Comparison of ENCODE assay signal across 23 cellular contexts in genomic region chr21:14405225-14405624, GRCh38.
"Had no signal": no experiment of that assay in that cellular context is flagged by ENCODE, and none has a peak within 500 bp of the region (broad histone marks: within the 10 kb centered on the region; RNA-seq: fewer than 3 reads in every experiment).

No MANE protein-coding gene starts in this region.

- H3K27ac ChIP-seq: colonic mucosa, foreskin keratinocyte, left ventricle myocardium inferior, lower lobe of right lung, parathyroid adenoma, psoas muscle, right lobe of liver, spleen, stomach, thoracic aorta, transverse colon had no signal

- H3K4me1 ChIP-seq: colonic mucosa, foreskin keratinocyte, left ventricle myocardium inferior, lower lobe of right lung, parathyroid adenoma, psoas muscle, right lobe of liver, spleen, stomach, transverse colon had no signal

- H3K9me3 Mint-ChIP-seq: stimulated activated memory B cell treated with anti-CD40 and anti-IgM and Interleukin-4, amounts not matched to agents 10 μg/mL and 1 μg/mL and 100 μg/mL, for 72 hours had no signal

- H3K4me3 ChIP-seq: colonic mucosa, left ventricle myocardium inferior, lower lobe of right lung, psoas muscle, right lobe of liver, spleen, stomach, thoracic aorta, transverse colon had no signal

- H3K9ac ChIP-seq: parathyroid adenoma had no signal

- DNase-seq: colonic mucosa; endodermal cell; erythroblast; foreskin keratinocyte; immature natural killer cell; left ventricle myocardium inferior; lower lobe of right lung; mesenchymal stem cell; naive B cell; nephron progenitor cell; psoas muscle; retina; right lobe of liver; spleen; stimulated activated CD4-positive, alpha-beta T cell treated with anti-CD3 and anti-CD28 coated beads, Interleukin-15, amount 100 ng/mL, for 24 hours; stimulated activated CD4-positive, alpha-beta T cell treated with anti-CD3 and anti-CD28 coated beads, Interleukin-1b, Interleukin-23, amount 100 ng/mL, for 48 hours; stimulated activated CD4-positive, alpha-beta T cell treated with anti-CD3 and anti-CD28 coated beads, Interleukin-4, amount 100 ng/mL, for 24 hours; stomach; substantia nigra; transverse colon had no signal

- H3K9me3 ChIP-seq: colonic mucosa, lower lobe of right lung, psoas muscle, right lobe of liver, stomach, thoracic aorta, transverse colon had no signal

- H3K4me3 Mint-ChIP-seq: endodermal cell; immature natural killer cell; naive B cell; nephron progenitor cell; stimulated activated memory B cell treated with anti-CD40 and anti-IgM and Interleukin-4, amounts not matched to agents 10 μg/mL and 1 μg/mL and 100 μg/mL, for 72 hours had no signal

- H2AFZ ChIP-seq: parathyroid adenoma had no signal

- H3K36me3 ChIP-seq: colonic mucosa, left ventricle myocardium inferior, lower lobe of right lung, right lobe of liver, spleen, stomach, thoracic aorta, transverse colon had no signal

- H3K79me2 ChIP-seq: parathyroid adenoma had no signal

- ATAC-seq: foreskin keratinocyte; lower lobe of right lung; psoas muscle; right lobe of liver; stimulated activated memory B cell treated with anti-CD40 and anti-IgM and Interleukin-4, amounts not matched to agents 10 μg/mL and 1 μg/mL and 100 μg/mL, for 72 hours had no signal

- H3K27ac Mint-ChIP-seq: endodermal cell; immature natural killer cell; nephron progenitor cell; stimulated activated memory B cell treated with anti-CD40 and anti-IgM and Interleukin-4, amounts not matched to agents 10 μg/mL and 1 μg/mL and 100 μg/mL, for 72 hours had no signal

- H3K27me3 Mint-ChIP-seq: naive B cell; stimulated activated memory B cell treated with anti-CD40 and anti-IgM and Interleukin-4, amounts not matched to agents 10 μg/mL and 1 μg/mL and 100 μg/mL, for 72 hours had no signal

- H3K36me3 Mint-ChIP-seq: immature natural killer cell; naive B cell; stimulated activated memory B cell treated with anti-CD40 and anti-IgM and Interleukin-4, amounts not matched to agents 10 μg/mL and 1 μg/mL and 100 μg/mL, for 72 hours had no signal

- H3K4me1 Mint-ChIP-seq: immature natural killer cell; nephron progenitor cell; stimulated activated memory B cell treated with anti-CD40 and anti-IgM and Interleukin-4, amounts not matched to agents 10 μg/mL and 1 μg/mL and 100 μg/mL, for 72 hours had no signal

- H3K27me3 ChIP-seq: colonic mucosa, foreskin keratinocyte, right lobe of liver, spleen, stomach, transverse colon had no signal
